ENCODE assay signal across 8 cellular contexts in the genomic region with DNA sequence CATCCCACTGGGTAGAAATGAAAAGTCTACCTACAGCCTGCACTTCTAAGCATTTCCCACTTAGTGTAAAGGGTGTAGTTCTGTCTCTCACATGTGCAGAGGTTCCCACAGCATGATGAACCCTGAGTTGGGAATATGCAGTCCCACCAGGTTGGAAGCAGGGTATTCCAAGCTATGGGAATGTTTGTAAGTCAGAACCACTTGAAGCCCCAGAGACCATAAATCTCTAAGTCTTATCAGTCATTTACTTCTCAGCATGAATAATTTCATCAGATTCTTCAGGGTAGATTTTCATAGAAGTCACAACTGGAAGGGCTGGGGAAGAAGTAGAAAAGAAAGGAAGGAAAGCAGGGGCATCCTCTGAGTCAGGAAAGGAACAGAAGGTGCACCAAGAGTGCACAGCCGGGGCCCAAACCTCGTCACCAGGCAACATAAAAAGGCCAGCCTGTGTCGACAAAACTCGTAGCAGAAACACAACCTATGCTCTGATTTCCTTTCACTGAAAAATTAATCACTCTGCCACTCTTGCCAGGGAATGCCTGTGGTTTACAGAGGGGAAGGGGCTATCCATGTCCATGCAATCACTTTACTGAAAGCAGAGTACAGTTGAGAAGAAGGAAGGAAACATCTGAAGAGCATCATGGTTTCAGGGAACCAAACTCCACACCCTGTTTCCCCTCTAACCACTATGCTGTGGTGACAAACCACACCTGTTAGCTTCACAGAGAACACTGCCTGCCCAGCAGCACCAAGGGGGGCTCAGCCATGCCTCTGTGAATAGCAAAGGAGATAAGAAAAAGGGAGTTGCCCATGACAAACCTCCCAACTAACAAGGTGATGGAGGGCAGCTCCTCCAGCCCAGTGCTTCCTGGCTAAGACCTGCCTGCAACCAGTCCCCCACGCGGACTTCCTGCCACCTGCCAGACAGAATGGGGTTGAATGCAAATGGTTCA. TPM values are rescaled to one million over a fixed set of nuclear protein-coding genes. Genes with fewer than 3 reads are reported as not detected.
A peak's percentile ranks its signal among the peaks of the same experiment; 100 is the strongest.
DNase-seq lines count a peak whose midpoint lies in the region; ATAC-seq, FAIRE-seq and TF ChIP-seq lines count a peak whose summit lies in the region.

No MANE protein-coding gene starts in this region.

- H3K27ac ChIP-seq in kidney (ENCODE audit: low read depth in 2 of 2, low read length in 2 of 2) = peak overlapping the region; percentile 52 to 90
- peak overlapping the region; percentile 32 to 74 (median 70) for H3K27ac ChIP-seq in thyroid gland

- H3F3A ChIP-seq in Loucy (ENCODE audit: low read depth) = peaks cover 13% of the 10 kb centered on the region

- H3K36me3 Mint-ChIP-seq in activated T-cell treated with anti-CD3 and anti-CD28 coated beads, Interleukin-2, amount 50 U/mL, for 4 hours (ENCODE audit: insufficient read depth) = peaks cover 24% of the 10 kb centered on the region

- H3K9me2 ChIP-seq in Loucy (replicated peaks; ENCODE audit: low read depth, low read length) = no peaks in the 10 kb centered on the region

- FAIRE-seq in kidney (lab: Jason Lieb, UNC) = no peak

- H3K27me3 Mint-ChIP-seq in activated T-cell treated with anti-CD3 and anti-CD28 coated beads, Interleukin-2, amount 50 U/mL, for 4 hours (ENCODE audit: low read depth) = no peaks in the 10 kb centered on the region

- peak overlapping the region; percentile 85 for H3K4me2 ChIP-seq in Loucy (ENCODE audit: low read depth, low read length, poor library complexity, severe bottlenecking)

- H4K20me1 ChIP-seq in Loucy (ENCODE audit: insufficient read depth, low read length, poor library complexity, severe bottlenecking) = peaks cover 7% of the 10 kb centered on the region

- H3K9ac ChIP-seq in Loucy (ENCODE audit: low read depth, low read length, poor library complexity, severe bottlenecking) (peak overlapping the region; percentile 39), kidney (ENCODE audit: low read length in 2 of 2) (no peak overlapping the region)

- H3K27me3 ChIP-seq in Loucy (ENCODE audit: insufficient read depth, low read length, poor library complexity, severe bottlenecking) (no peaks in the 10 kb centered on the region), thyroid gland (no peaks in the 10 kb centered on the region)

- H3K4me3 ChIP-seq in Loucy (ENCODE audit: low read length, poor library complexity, severe bottlenecking) = peak overlapping the region; percentile 59
- H3K4me3 ChIP-seq in kidney (ENCODE audit: low read length in 2 of 2) = no peak overlapping the region
- no peak overlapping the region for H3K4me3 ChIP-seq in thyroid gland (replicated peaks in 1 of 3)

- peak; percentile 89 for ATAC-seq in GM21528 (IDR thresholded peaks at IDR 0.05; ENCODE audit: low FRiP score, unreplicated experiment)
- ATAC-seq in activated T-cell treated with anti-CD3 and anti-CD28 coated beads, Interleukin-2, amount 50 U/mL, for 4 hours = peak; percentile 91 to 95

- no peak for TF ChIP-seq CTCF in Loucy (conservative IDR thresholded peaks at IDR 0.05; ENCODE audit: low read length)
- no peak for TF ChIP-seq CTCF in kidney (IDR thresholded peaks at IDR 0.05; ENCODE audit: borderline replicate concordance, extremely low read depth, insufficient read depth)
- no peak for TF ChIP-seq CTCF in thyroid gland (IDR thresholded peaks at IDR 0.05)

- peaks cover 54% of the 10 kb centered on the region for H3K79me2 ChIP-seq in Loucy (ENCODE audit: insufficient read depth, low read length)

- H3K36me3 ChIP-seq in Loucy (ENCODE audit: insufficient read depth, low read length) (no peaks in the 10 kb centered on the region), kidney (ENCODE audit: control insufficient read depth in 1 of 2, insufficient read depth in 2 of 2, low read length in 2 of 2) (no peaks in the 10 kb centered on the region), thyroid gland (no peaks in the 10 kb centered on the region)

- H3K4me1 Mint-ChIP-seq in activated T-cell treated with anti-CD3 and anti-CD28 coated beads, Interleukin-2, amount 50 U/mL, for 4 hours (ENCODE audit: low read depth) = peaks cover 92% of the 10 kb centered on the region

- intact Hi-C loops in kidney (cut with DNase I) = no loop called here
- intact Hi-C loops in thyroid gland (cut with DNase I) = no loop called here

- DNase-seq in GF-D8 (lab: John Stamatoyannopoulos, UW) (peak; percentile 89), kidney (peak; percentile 74), thyroid gland (no peak), NCI-H2196 treated with DMSO at 0.1 percent for 48 hours (lab: John Stamatoyannopoulos, UW; ENCODE audit: unreplicated experiment) (no peak), HPDE6-E6E7 (ENCODE audit: extremely low spot score) (no peak)
- peak; percentile 40 for DNase-seq in activated T-cell treated with anti-CD3 and anti-CD28 coated beads, Interleukin-2, amount 50 U/mL, for 4 hours

- no peak for TF ChIP-seq POLR2A in thyroid gland (IDR thresholded peaks at IDR 0.05)

- H2AFZ ChIP-seq in Loucy (ENCODE audit: low read length) = no peak overlapping the region

- H3K9me3 ChIP-seq in Loucy (ENCODE audit: insufficient read depth, low read depth, low read length) = no peaks in the 10 kb centered on the region
- H3K9me3 ChIP-seq in kidney (ENCODE audit: control insufficient read depth in 1 of 2, low read length in 2 of 2) = no peaks in the 10 kb centered on the region
- no peaks in the 10 kb centered on the region for H3K9me3 ChIP-seq in thyroid gland

- H3K4me1 ChIP-seq in Loucy (ENCODE audit: insufficient read depth, low read length, poor library complexity, severe bottlenecking) (peaks cover 54% of the 10 kb centered on the region), kidney (ENCODE audit: control insufficient read depth in 1 of 2, insufficient read depth in 1 of 2, low read depth in 1 of 2, low read length in 2 of 2) (peaks cover 24 to 42% of the 10 kb centered on the region in 2 donors), thyroid gland (peaks cover 36 to 65% of the 10 kb centered on the region in 2 donors)

- H3K9me3 Mint-ChIP-seq in activated T-cell treated with anti-CD3 and anti-CD28 coated beads, Interleukin-2, amount 50 U/mL, for 4 hours = no peaks in the 10 kb centered on the region

- 63 to 78% methylated on average over 6 of the region's 6 CpGs for WGBS in thyroid gland, 2 donors

- peak overlapping the region; percentile 58 for H3K4me3 Mint-ChIP-seq in activated T-cell treated with anti-CD3 and anti-CD28 coated beads, Interleukin-2, amount 50 U/mL, for 4 hours

RNA-seq across cellular contexts. Expression of gene SH3BP5, which starts 40.5 kb away (rescaled TPM):
- 10 to 100 TPM; 11.1 to 26.1 (median 12.9) TPM for total RNA-seq in activated T-cell treated with anti-CD3 and anti-CD28 coated beads, Interleukin-2, amount 50 U/mL, for 4 hours
- 109 TPM for total RNA-seq in kidney
- polyA plus RNA-seq in kidney (ENCODE audit: insufficient read depth, low read depth, low replicate concordance) = 39.1 TPM
- total RNA-seq in thyroid gland = 10 to 100 TPM; 60.2 to 90.4 (median 82.0) TPM

Comparison
In these comparisons a context has a peak if more than half of its experiments do, and no peak if none do; other contexts are left out.
1. DNase-seq: peak in GF-D8 (single experiment), activated T-cell treated with anti-CD3 and anti-CD28 coated beads, Interleukin-2, amount 50 U/mL, for 4 hours (single experiment) and kidney (single experiment); none in thyroid gland (0 of 2), NCI-H2196 treated with DMSO at 0.1 percent for 48 hours (single experiment) and HPDE6-E6E7 (single experiment).